Comparison of ENCODE assay signal across 21 cellular contexts in genomic region chr3:194994551-194994981, GRCh38.
A peak's percentile ranks its signal among the peaks of the same experiment; 100 is the strongest.
DNase-seq lines count a peak whose midpoint lies in the region; ATAC-seq, FAIRE-seq and TF ChIP-seq lines count a peak whose summit lies in the region.
"Had no signal": no experiment of that assay in that cellular context is flagged by ENCODE, and none has a peak within 500 bp of the region (broad histone marks: within the 10 kb centered on the region; RNA-seq: fewer than 3 reads in every experiment).

No MANE protein-coding gene starts in this region.

- H3K79me2 ChIP-seq in HepG2 (ENCODE audit: insufficient read depth, low read length): no peaks in the 10 kb centered on the region

- DNase-seq in right atrium auricular region (ENCODE audit: low spot score) (peak; percentile 16), heart right ventricle (no peak), Panc1 (ENCODE audit: low read depth, low spot score) (no peak), HepG2 (ENCODE audit: low spot score) (no peak), sigmoid colon (no peak), HCEC 1CT (no peak)
- DNase-seq: C1 segment of cervical spinal cord; CD8-positive, alpha-beta memory T cell; DMS79; H9; MV-4-11; NCI-H1417; NCI-H187; NCI-H2107; NCI-H510A; NCI-H748 treated with DMSO at 0.1 percent for 48 hours; RPMI8226; SHP77 treated with DMSO at 0.1 percent for 48 hours had no signal

- no peaks in the 10 kb centered on the region for H3K27me3 ChIP-seq in right atrium auricular region
- H3K27me3 ChIP-seq in heart right ventricle: no peaks in the 10 kb centered on the region
- H3K27me3 ChIP-seq in Panc1 (ENCODE audit: control insufficient read depth, insufficient read depth, low read length): no peaks in the 10 kb centered on the region
- 0 out of 5 replicates have a peak, but pooled peaks cover 1 to 4% of the 10 kb centered on the region in 2 experiments for H3K27me3 ChIP-seq in HepG2 (ENCODE audit: control insufficient read depth in 1 of 2, insufficient read depth in 2 of 2, low read length in 2 of 2)
- H3K27me3 ChIP-seq in sigmoid colon: no peaks in the 10 kb centered on the region

- H3K9ac ChIP-seq in HepG2 (ENCODE audit: insufficient read depth, low read depth, low read length): no peak overlapping the region

- no TSS peak for BruUV-seq in Panc1 (replicated peaks; lab: Mats Ljungman, UMichigan)
- BruUV-seq in HepG2 (replicated peaks; lab: Mats Ljungman, UMichigan): no TSS peak

- TF ChIP-seq CTCF in right atrium auricular region (IDR thresholded peaks at IDR 0.05): no peak
- no peak for TF ChIP-seq CTCF in heart right ventricle (IDR thresholded peaks at IDR 0.05)
- TF ChIP-seq CTCF in Panc1 (IDR thresholded peaks at IDR 0.05): no peak
- TF ChIP-seq CTCF in HepG2 (CRISPR knock-in tag; IDR thresholded peaks at IDR 0.05): no peak
- no peak for TF ChIP-seq CTCF in sigmoid colon (IDR thresholded peaks at IDR 0.05)

- no peak overlapping the region for H3K4me3 ChIP-seq in right atrium auricular region
- H3K4me3 ChIP-seq in heart right ventricle: no peak overlapping the region
- no peak overlapping the region for H3K4me3 ChIP-seq in Panc1 (ENCODE audit: low read depth in 2 of 2, low read length in 2 of 2)
- no peak overlapping the region; a peak in 1 of 6 replicates for H3K4me3 ChIP-seq in HepG2 (replicated peaks in 1 of 3; ENCODE audit: insufficient read depth in 1 of 3, low read depth in 2 of 3, low read length in 3 of 3)
- no peak overlapping the region for H3K4me3 ChIP-seq in sigmoid colon
- H3K4me3 ChIP-seq: K562 had no signal

- H4K20me1 ChIP-seq in HepG2 (ENCODE audit: insufficient read depth, low read length): no peaks in the 10 kb centered on the region

- intact Hi-C loops in heart right ventricle (cut with DNase I): loop anchor here in 1 of 10 donors (10.0 kb wide), 1 partner anchor 310 kb away; the partner anchor contains the start of gene FAM43A
- intact Hi-C loops in Panc1 (cut with micrococcal nuclease; ENCODE audit: unreplicated experiment): no loop called here
- intact Hi-C loops in HepG2 (cut with micrococcal nuclease; ENCODE audit: unreplicated experiment): loop anchor here (2.0 kb wide), 1 partner anchor 312 kb away; no protein-coding TSS in a partner anchor
- intact Hi-C loops in sigmoid colon (cut with DNase I): no loop called here

- TF ChIP-seq POLR2A in HepG2 (IDR thresholded peaks at IDR 0.05; ENCODE audit: insufficient read depth in 1 of 2, low read depth in 2 of 2, low read length in 2 of 2) (no peak), sigmoid colon (IDR thresholded peaks at IDR 0.05) (no peak)

- TF ChIP-seq RAD21 in HepG2 (CRISPR knock-in tag; IDR thresholded peaks at IDR 0.05): no peak

- H3K36me3 ChIP-seq in right atrium auricular region: no peaks in the 10 kb centered on the region
- no peaks in the 10 kb centered on the region for H3K36me3 ChIP-seq in heart right ventricle
- no peaks in the 10 kb centered on the region for H3K36me3 ChIP-seq in Panc1 (ENCODE audit: control insufficient read depth, insufficient read depth, low read length)
- H3K36me3 ChIP-seq in HepG2 (replicated peaks in 1 of 2; ENCODE audit: control insufficient read depth in 1 of 2, insufficient read depth in 2 of 2, low read length in 2 of 2): no peaks in the 10 kb centered on the region
- no peaks in the 10 kb centered on the region for H3K36me3 ChIP-seq in sigmoid colon

- CTCF ChIA-PET in Panc1 (lab: Charles Lee) (no interaction called here), HepG2 (lab: Yijun Ruan, JAX; ENCODE audit: low intra/inter-chr PET ratio, low total read pairs) (no interaction called here)

- ATAC-seq in heart right ventricle: no peak
- ATAC-seq in Panc1: peak; percentile 32; the same call in 1 of the 2 replicates
- peak; percentile 51 for ATAC-seq in HepG2
- no peak for ATAC-seq in HG03342 (IDR thresholded peaks at IDR 0.05; ENCODE audit: unreplicated experiment)
- ATAC-seq: K562 had no signal

- no peak for TF ChIP-seq EP300 in HepG2 (IDR thresholded peaks at IDR 0.05; ENCODE audit: low read depth in 2 of 2, low read length in 2 of 2)
- TF ChIP-seq EP300 in HepG2 (CRISPR knock-in tag; IDR thresholded peaks at IDR 0.05; ENCODE audit: borderline replicate concordance): no peak
- TF ChIP-seq EP300 in sigmoid colon (IDR thresholded peaks at IDR 0.05): no peak

- H3K9me3 ChIP-seq in right atrium auricular region: no peaks in the 10 kb centered on the region
- no peaks in the 10 kb centered on the region for H3K9me3 ChIP-seq in heart right ventricle
- no peaks in the 10 kb centered on the region for H3K9me3 ChIP-seq in Panc1 (ENCODE audit: control insufficient read depth, insufficient read depth, low read depth, low read length)
- no peaks in the 10 kb centered on the region for H3K9me3 ChIP-seq in HepG2 (ENCODE audit: low read length)
- no peaks in the 10 kb centered on the region for H3K9me3 ChIP-seq in sigmoid colon

- no peaks in the 10 kb centered on the region for H3K4me1 ChIP-seq in right atrium auricular region
- H3K4me1 ChIP-seq in heart right ventricle: no peaks in the 10 kb centered on the region
- no peaks in the 10 kb centered on the region for H3K4me1 ChIP-seq in Panc1 (ENCODE audit: control insufficient read depth, insufficient read depth, low read length)
- peaks cover 21% of the 10 kb centered on the region for H3K4me1 ChIP-seq in HepG2 (ENCODE audit: insufficient read depth, low read length)
- H3K4me1 ChIP-seq in sigmoid colon: no peaks in the 10 kb centered on the region

- in situ Hi-C loops in Panc1 (cut with HindIII; ENCODE audit: low pct_unique_long_range_greater_than_20kb, low sequenced_read_pairs): no loop called here
- in situ Hi-C loops in HepG2 (cut with HindIII; ENCODE audit: extremely low pct_ligation_motif_present, low pct_unique_long_range_greater_than_20kb): no loop called here

- H3K4me2 ChIP-seq in HepG2 (ENCODE audit: low read depth, low read length): peak overlapping the region; percentile 36; the same call in 1 of the 2 replicates

- WGBS in heart right ventricle, 2 donors: 93 to 95% methylated on average over 6 of the region's 6 CpGs
- WGBS in HepG2 (ENCODE audit: low lambda C conversion rate): 43% methylated on average over 6 of the region's 6 CpGs
- 89 to 92% methylated on average over 6 of the region's 6 CpGs for WGBS in sigmoid colon, 2 donors

- POLR2A ChIA-PET in Panc1 (lab: Charles Lee): interaction anchor here (0.5 kb wide), 1 partner anchor 19 kb away, joined by 3 read pairs; no protein-coding TSS in a partner anchor
- POLR2A ChIA-PET in HepG2 (lab: Yijun Ruan, JAX): no interaction called here

- H3K27ac ChIP-seq in right atrium auricular region (no peak overlapping the region), heart right ventricle (no peak overlapping the region), Panc1 (ENCODE audit: low read length) (no peak overlapping the region), HepG2 (ENCODE audit: extremely low read length, insufficient read depth, low read length) (no peak overlapping the region), sigmoid colon (no peak overlapping the region)

- H2AFZ ChIP-seq in HepG2 (ENCODE audit: low read length): no peak overlapping the region

- FAIRE-seq in HepG2 (lab: Jason Lieb, UNC): no peak
- FAIRE-seq: D721Med, K562 had no signal

TF ChIP-seq in HepG2, 621 proteins besides CTCF, POLR2A, EP300 and RAD21:
- TF ChIP-seq TBX3 (IDR thresholded peaks at IDR 0.05; ENCODE audit: borderline replicate concordance) (no peak), SIX4 (CRISPR knock-in tag; IDR thresholded peaks at IDR 0.05) (no peak), DNMT3B (CRISPR knock-in tag; conservative IDR thresholded peaks at IDR 0.05) (no peak), REST (IDR thresholded peaks at IDR 0.05; ENCODE audit: borderline replicate concordance in 1 of 2, low read depth in 1 of 2, low read length in 2 of 2) (peak in 1 of 2 experiments; percentile 79; a peak in 2 of 4 replicates), ZNF629 (CRISPR knock-in tag; conservative IDR thresholded peaks at IDR 0.05) (0 out of 2 replicates have a peak, but pooled peaks have one; percentile 17)

Comparison
In these comparisons a context has a peak if more than half of its experiments do, and no peak if none do; other contexts are left out.
1. ATAC-seq: peak in Panc1 (single experiment) and HepG2 (single experiment); none in heart right ventricle (0 of 8) and HG03342 (single experiment).